In the genomic region with DNA sequence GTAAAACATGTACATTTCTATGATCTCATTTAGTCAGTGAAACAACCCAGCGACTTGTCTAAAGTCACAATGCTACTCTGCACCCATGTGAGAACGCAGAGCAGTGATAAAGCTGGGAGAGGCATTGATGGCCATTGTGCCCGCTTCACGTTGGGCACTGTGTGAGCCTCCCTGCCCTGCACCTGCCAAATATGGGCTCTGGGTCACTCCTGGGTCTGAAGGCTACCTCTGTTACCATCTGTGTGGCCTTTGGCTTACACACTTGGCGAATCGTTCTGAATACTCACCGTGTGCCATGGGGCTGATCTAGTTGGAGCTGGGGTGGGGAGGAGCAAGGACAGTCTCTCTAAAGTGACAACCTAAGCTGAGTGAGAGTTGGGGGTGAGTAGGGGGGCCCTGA, we compare ENCODE assay signal across 1 cellular context.
TF ChIP-seq lines count a peak whose summit lies in the region.

No MANE protein-coding gene starts in this region.

TF ChIP-seq in GM12878, 131 proteins besides CTCF, POLR2A, EP300 and RAD21 (continued from another document):
- no peak for TF ChIP-seq ZNF24 (IDR thresholded peaks at IDR 0.05)
- TF ChIP-seq, protein P1, sequence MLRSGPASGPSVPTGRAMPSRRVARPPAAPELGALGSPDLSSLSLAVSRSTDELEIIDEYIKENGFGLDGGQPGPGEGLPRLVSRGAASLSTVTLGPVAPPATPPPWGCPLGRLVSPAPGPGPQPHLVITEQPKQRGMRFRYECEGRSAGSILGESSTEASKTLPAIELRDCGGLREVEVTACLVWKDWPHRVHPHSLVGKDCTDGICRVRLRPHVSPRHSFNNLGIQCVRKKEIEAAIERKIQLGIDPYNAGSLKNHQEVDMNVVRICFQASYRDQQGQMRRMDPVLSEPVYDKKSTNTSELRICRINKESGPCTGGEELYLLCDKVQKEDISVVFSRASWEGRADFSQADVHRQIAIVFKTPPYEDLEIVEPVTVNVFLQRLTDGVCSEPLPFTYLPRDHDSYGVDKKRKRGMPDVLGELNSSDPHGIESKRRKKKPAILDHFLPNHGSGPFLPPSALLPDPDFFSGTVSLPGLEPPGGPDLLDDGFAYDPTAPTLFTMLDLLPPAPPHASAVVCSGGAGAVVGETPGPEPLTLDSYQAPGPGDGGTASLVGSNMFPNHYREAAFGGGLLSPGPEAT (IDR thresholded peaks at IDR 0.05; ENCODE audit: low read depth), result no peak
- TF ChIP-seq TARDBP (IDR thresholded peaks at IDR 0.05; ENCODE audit: borderline replicate concordance), result no peak
- TF ChIP-seq, protein P2, sequence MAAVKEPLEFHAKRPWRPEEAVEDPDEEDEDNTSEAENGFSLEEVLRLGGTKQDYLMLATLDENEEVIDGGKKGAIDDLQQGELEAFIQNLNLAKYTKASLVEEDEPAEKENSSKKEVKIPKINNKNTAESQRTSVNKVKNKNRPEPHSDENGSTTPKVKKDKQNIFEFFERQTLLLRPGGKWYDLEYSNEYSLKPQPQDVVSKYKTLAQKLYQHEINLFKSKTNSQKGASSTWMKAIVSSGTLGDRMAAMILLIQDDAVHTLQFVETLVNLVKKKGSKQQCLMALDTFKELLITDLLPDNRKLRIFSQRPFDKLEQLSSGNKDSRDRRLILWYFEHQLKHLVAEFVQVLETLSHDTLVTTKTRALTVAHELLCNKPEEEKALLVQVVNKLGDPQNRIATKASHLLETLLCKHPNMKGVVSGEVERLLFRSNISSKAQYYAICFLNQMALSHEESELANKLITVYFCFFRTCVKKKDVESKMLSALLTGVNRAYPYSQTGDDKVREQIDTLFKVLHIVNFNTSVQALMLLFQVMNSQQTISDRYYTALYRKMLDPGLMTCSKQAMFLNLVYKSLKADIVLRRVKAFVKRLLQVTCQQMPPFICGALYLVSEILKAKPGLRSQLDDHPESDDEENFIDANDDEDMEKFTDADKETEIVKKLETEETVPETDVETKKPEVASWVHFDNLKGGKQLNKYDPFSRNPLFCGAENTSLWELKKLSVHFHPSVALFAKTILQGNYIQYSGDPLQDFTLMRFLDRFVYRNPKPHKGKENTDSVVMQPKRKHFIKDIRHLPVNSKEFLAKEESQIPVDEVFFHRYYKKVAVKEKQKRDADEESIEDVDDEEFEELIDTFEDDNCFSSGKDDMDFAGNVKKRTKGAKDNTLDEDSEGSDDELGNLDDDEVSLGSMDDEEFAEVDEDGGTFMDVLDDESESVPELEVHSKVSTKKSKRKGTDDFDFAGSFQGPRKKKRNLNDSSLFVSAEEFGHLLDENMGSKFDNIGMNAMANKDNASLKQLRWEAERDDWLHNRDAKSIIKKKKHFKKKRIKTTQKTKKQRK (IDR thresholded peaks at IDR 0.05; ENCODE audit: low read depth, low read length), result no peak
- no peak for TF ChIP-seq NR2C1 (IDR thresholded peaks at IDR 0.05)
- TF ChIP-seq, protein P3, sequence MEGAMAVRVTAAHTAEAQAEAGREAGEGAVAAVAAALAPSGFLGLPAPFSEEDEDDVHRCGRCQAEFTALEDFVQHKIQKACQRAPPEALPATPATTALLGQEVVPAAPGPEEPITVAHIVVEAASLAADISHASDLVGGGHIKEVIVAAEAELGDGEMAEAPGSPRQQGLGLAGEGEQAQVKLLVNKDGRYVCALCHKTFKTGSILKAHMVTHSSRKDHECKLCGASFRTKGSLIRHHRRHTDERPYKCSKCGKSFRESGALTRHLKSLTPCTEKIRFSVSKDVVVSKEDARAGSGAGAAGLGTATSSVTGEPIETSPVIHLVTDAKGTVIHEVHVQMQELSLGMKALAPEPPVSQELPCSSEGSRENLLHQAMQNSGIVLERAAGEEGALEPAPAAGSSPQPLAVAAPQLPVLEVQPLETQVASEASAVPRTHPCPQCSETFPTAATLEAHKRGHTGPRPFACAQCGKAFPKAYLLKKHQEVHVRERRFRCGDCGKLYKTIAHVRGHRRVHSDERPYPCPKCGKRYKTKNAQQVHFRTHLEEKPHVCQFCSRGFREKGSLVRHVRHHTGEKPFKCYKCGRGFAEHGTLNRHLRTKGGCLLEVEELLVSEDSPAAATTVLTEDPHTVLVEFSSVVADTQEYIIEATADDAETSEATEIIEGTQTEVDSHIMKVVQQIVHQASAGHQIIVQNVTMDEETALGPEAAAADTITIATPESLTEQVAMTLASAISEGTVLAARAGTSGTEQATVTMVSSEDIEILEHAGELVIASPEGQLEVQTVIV (IDR thresholded peaks at IDR 0.05; ENCODE audit: borderline replicate concordance, partially characterized antibody), result no peak
